Comparison of ENCODE assay signal across 2 cellular contexts in genomic region chr7:103996017-103996551, GRCh38.
TF ChIP-seq lines count a peak whose summit lies in the region.

No MANE protein-coding gene starts in this region.

TF ChIP-seq in liver, 16 proteins besides CTCF, POLR2A, EP300 and RAD21 (continued from another document):
- TF ChIP-seq FOXA1 (IDR thresholded peaks at IDR 0.05): no peak
- no peak for TF ChIP-seq HNF4G (IDR thresholded peaks at IDR 0.05)
- TF ChIP-seq, protein P1, sequence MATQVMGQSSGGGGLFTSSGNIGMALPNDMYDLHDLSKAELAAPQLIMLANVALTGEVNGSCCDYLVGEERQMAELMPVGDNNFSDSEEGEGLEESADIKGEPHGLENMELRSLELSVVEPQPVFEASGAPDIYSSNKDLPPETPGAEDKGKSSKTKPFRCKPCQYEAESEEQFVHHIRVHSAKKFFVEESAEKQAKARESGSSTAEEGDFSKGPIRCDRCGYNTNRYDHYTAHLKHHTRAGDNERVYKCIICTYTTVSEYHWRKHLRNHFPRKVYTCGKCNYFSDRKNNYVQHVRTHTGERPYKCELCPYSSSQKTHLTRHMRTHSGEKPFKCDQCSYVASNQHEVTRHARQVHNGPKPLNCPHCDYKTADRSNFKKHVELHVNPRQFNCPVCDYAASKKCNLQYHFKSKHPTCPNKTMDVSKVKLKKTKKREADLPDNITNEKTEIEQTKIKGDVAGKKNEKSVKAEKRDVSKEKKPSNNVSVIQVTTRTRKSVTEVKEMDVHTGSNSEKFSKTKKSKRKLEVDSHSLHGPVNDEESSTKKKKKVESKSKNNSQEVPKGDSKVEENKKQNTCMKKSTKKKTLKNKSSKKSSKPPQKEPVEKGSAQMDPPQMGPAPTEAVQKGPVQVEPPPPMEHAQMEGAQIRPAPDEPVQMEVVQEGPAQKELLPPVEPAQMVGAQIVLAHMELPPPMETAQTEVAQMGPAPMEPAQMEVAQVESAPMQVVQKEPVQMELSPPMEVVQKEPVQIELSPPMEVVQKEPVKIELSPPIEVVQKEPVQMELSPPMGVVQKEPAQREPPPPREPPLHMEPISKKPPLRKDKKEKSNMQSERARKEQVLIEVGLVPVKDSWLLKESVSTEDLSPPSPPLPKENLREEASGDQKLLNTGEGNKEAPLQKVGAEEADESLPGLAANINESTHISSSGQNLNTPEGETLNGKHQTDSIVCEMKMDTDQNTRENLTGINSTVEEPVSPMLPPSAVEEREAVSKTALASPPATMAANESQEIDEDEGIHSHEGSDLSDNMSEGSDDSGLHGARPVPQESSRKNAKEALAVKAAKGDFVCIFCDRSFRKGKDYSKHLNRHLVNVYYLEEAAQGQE (IDR thresholded peaks at IDR 0.05): no peak
- no peak for TF ChIP-seq GABPA (IDR thresholded peaks at IDR 0.05 in 1 of 2, conservative IDR thresholded peaks at IDR 0.05 in 1 of 2)
- TF ChIP-seq JUND (IDR thresholded peaks at IDR 0.05): no peak
- TF ChIP-seq, protein P2, sequence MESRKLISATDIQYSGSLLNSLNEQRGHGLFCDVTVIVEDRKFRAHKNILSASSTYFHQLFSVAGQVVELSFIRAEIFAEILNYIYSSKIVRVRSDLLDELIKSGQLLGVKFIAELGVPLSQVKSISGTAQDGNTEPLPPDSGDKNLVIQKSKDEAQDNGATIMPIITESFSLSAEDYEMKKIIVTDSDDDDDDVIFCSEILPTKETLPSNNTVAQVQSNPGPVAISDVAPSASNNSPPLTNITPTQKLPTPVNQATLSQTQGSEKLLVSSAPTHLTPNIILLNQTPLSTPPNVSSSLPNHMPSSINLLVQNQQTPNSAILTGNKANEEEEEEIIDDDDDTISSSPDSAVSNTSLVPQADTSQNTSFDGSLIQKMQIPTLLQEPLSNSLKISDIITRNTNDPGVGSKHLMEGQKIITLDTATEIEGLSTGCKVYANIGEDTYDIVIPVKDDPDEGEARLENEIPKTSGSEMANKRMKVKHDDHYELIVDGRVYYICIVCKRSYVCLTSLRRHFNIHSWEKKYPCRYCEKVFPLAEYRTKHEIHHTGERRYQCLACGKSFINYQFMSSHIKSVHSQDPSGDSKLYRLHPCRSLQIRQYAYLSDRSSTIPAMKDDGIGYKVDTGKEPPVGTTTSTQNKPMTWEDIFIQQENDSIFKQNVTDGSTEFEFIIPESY (IDR thresholded peaks at IDR 0.05): no peak
- no peak for TF ChIP-seq FOXA2 (IDR thresholded peaks at IDR 0.05)
- TF ChIP-seq TAF1 (conservative IDR thresholded peaks at IDR 0.05): no peak
- no peak for TF ChIP-seq HNF4A (conservative IDR thresholded peaks at IDR 0.05)

TF ChIP-seq in HepG2, 621 proteins besides CTCF, POLR2A, EP300 and RAD21 (continued from another document):
- TF ChIP-seq ZNF609 (CRISPR knock-in tag; IDR thresholded peaks at IDR 0.05; ENCODE audit: borderline replicate concordance) (no peak), KLF16 (CRISPR knock-in tag; IDR thresholded peaks at IDR 0.05) (no peak), ZFP36L2 (CRISPR knock-in tag; IDR thresholded peaks at IDR 0.05) (no peak), ZNF614 (CRISPR knock-in tag; IDR thresholded peaks at IDR 0.05; ENCODE audit: borderline replicate concordance) (no peak), ZNF234 (CRISPR knock-in tag; conservative IDR thresholded peaks at IDR 0.05) (no peak)
